Comparison of ENCODE assay signal across 26 cellular contexts in genomic region chr22:30272781-30273180, GRCh38. TPM values are rescaled to one million over a fixed set of nuclear protein-coding genes. Genes with fewer than 3 reads are reported as not detected.
"Had no signal": no experiment of that assay in that cellular context is flagged by ENCODE, and none has a peak within 500 bp of the region (broad histone marks: within the 10 kb centered on the region; RNA-seq: fewer than 3 reads in every experiment).

No MANE protein-coding gene starts in this region.

- ATAC-seq: activated CD4-positive, CD25-positive, alpha-beta regulatory T cell treated with anti-CD3 and anti-CD28 coated beads, Interleukin-2, amount 50 U/mL, for 24 hours; body of pancreas; left colon; stimulated activated naive CD8-positive, alpha-beta T cell treated with anti-CD3 and anti-CD28 coated beads, Interleukin-15, Interleukin-2, amounts not matched to agents 100 U/mL and 50 U/mL, for 24 hours had no signal

- H3K27ac Mint-ChIP-seq: activated naive CD4-positive, alpha-beta T cell treated with anti-CD3 and anti-CD28 coated beads, Interleukin-2, amount 50 U/mL, for 24 hours; activated T-cell treated with anti-CD3 and anti-CD28 coated beads, Interleukin-2, amount 50 U/mL, for 24 hours; endodermal cell; nephron had no signal

- H3K9me3 ChIP-seq: body of pancreas, tibial nerve had no signal

- H3K4me3 ChIP-seq: body of pancreas, dorsolateral prefrontal cortex, lung, SK-N-MC, tibial nerve had no signal

- H3K4me3 Mint-ChIP-seq: activated naive CD4-positive, alpha-beta T cell treated with anti-CD3 and anti-CD28 coated beads, Interleukin-2, amount 50 U/mL, for 24 hours; activated T-cell treated with anti-CD3 and anti-CD28 coated beads, Interleukin-2, amount 50 U/mL, for 24 hours; endodermal cell; nephron had no signal

- H3K27me3 ChIP-seq: body of pancreas, dorsolateral prefrontal cortex, tibial nerve had no signal

- H3K27me3 Mint-ChIP-seq: activated naive CD4-positive, alpha-beta T cell treated with anti-CD3 and anti-CD28 coated beads, Interleukin-2, amount 50 U/mL, for 24 hours; activated T-cell treated with anti-CD3 and anti-CD28 coated beads, Interleukin-2, amount 50 U/mL, for 24 hours had no signal

- H3K27ac ChIP-seq: body of pancreas, dorsolateral prefrontal cortex, epithelial cell of prostate, SK-N-MC, tibial nerve had no signal

- H3K9me3 Mint-ChIP-seq: activated naive CD4-positive, alpha-beta T cell treated with anti-CD3 and anti-CD28 coated beads, Interleukin-2, amount 50 U/mL, for 24 hours; activated T-cell treated with anti-CD3 and anti-CD28 coated beads, Interleukin-2, amount 50 U/mL, for 24 hours; endodermal cell; nephron had no signal

- DNase-seq: activated CD4-positive, alpha-beta T cell treated with anti-CD3 and anti-CD28 coated beads, Interleukin-2, amount 50 U/mL, for 48 hours; activated effector memory CD4-positive, alpha-beta T cell treated with Interleukin-2 at 50 U/mL for 16 hours; activated T-cell treated with anti-CD3 and anti-CD28 coated beads, Interleukin-2, amount 50 U/mL, for 24 hours; amygdala; body of pancreas; dorsolateral prefrontal cortex; endodermal cell; foreskin melanocyte; glutamatergic neuron; hippocampal formation; islet precursor cell; left colon; occipital lobe; retina; stimulated activated CD4-positive, alpha-beta T cell treated with anti-CD3 and anti-CD28 coated beads, Interleukin-12 subunit alpha, Interleukin-12 subunit beta, amount 100 ng/mL, for 4 hours; stimulated activated CD4-positive, alpha-beta T cell treated with anti-CD3 and anti-CD28 coated beads, Interleukin-1b, Interleukin-23, amount 100 ng/mL, for 48 hours; stimulated activated naive CD8-positive, alpha-beta T cell treated with anti-CD3 and anti-CD28 coated beads, Interleukin-15, Interleukin-2, amounts not matched to agents 100 U/mL and 50 U/mL, for 24 hours; substantia nigra had no signal

- H3K4me1 ChIP-seq: body of pancreas had no signal

- H3K36me3 ChIP-seq: tibial nerve had no signal

RNA-seq across cellular contexts. Expression of gene OSM, which starts 6.1 kb away (rescaled TPM):
- total RNA-seq: body of pancreas, endodermal cell, fibroblast of lung had no signal

RNA-seq across cellular contexts. Expression of gene LIF, which starts 26.2 kb away (rescaled TPM):
- total RNA-seq: occipital lobe had no signal
